9 cellular contexts compared by ENCODE assay signal in genomic region chr20:19026121-19026878, GRCh38.
DNase-seq lines count a peak whose midpoint lies in the region; ATAC-seq and TF ChIP-seq lines count a peak whose summit lies in the region.
"Had no signal": no experiment of that assay in that cellular context is flagged by ENCODE, and none has a peak within 500 bp of the region (broad histone marks: within the 10 kb centered on the region; RNA-seq: fewer than 3 reads in every experiment).

No MANE protein-coding gene starts in this region.

- H3K27ac ChIP-seq in hepatocyte, result no peak overlapping the region

- no peaks in the 10 kb centered on the region for H3K36me3 ChIP-seq in hepatocyte (replicated peaks; ENCODE audit: insufficient read depth, low read depth)

- no peak overlapping the region for H3K4me2 ChIP-seq in hepatocyte

- H3K4me1 Mint-ChIP-seq in T-helper 17 cell, result no peaks in the 10 kb centered on the region

- WGBS in hepatocyte (ENCODE audit: low lambda C conversion rate, missing lambda C conversion rate), result 81% methylated on average over 13 of the region's 13 CpGs

- no peak overlapping the region for H3K27ac Mint-ChIP-seq in T-helper 17 cell

- H3K4me3 Mint-ChIP-seq in T-helper 17 cell, result no peak overlapping the region

- ATAC-seq in GM19467 (IDR thresholded peaks at IDR 0.05; ENCODE audit: unreplicated experiment) (peak; percentile 79), HG03135 (IDR thresholded peaks at IDR 0.05; ENCODE audit: unreplicated experiment) (peak; percentile 58), T-helper 17 cell (no peak)
- ATAC-seq: left lobe of liver had no signal

- H3K4me3 ChIP-seq in hepatocyte, result no peak overlapping the region

- TF ChIP-seq CTCF in GM13977 (IDR thresholded peaks at IDR 0.05; ENCODE audit: extremely low read depth, insufficient read depth, missing control alignments) (no peak), hepatocyte (IDR thresholded peaks at IDR 0.05; ENCODE audit: poor library complexity) (no peak)

- H3K27me3 Mint-ChIP-seq in T-helper 17 cell, result no peaks in the 10 kb centered on the region

- H3K27me3 ChIP-seq in hepatocyte, result peaks cover 2% of the 10 kb centered on the region

- H3K36me3 Mint-ChIP-seq in T-helper 17 cell (ENCODE audit: low read depth), result peaks cover 2% of the 10 kb centered on the region

- no peaks in the 10 kb centered on the region for H3K9me2 ChIP-seq in hepatocyte (replicated peaks; ENCODE audit: insufficient read depth)

- no peaks in the 10 kb centered on the region for H3K79me2 ChIP-seq in hepatocyte

- no peaks in the 10 kb centered on the region for H4K20me1 ChIP-seq in hepatocyte (ENCODE audit: insufficient read depth, poor library complexity, severe bottlenecking)

- H3K4me1 ChIP-seq in hepatocyte (ENCODE audit: insufficient read depth), result peaks cover 4% of the 10 kb centered on the region

- H3K9me3 ChIP-seq in hepatocyte (ENCODE audit: low read depth), result no peaks in the 10 kb centered on the region
- H3K9me3 ChIP-seq in T-helper 17 cell (ENCODE audit: control insufficient read depth, low read length, poor library complexity, severe bottlenecking), result no peaks in the 10 kb centered on the region

- H2AFZ ChIP-seq in hepatocyte, result no peak overlapping the region

- in situ Hi-C loops in GM13977 (cut with MboI; ENCODE audit: low pct_unique_long_range_greater_than_20kb, low sequenced_read_pairs, unreplicated experiment), result no loop called here

- peak; percentile 58 for DNase-seq in GM13977 (ENCODE audit: low spot score)
- peak; percentile 21 for DNase-seq in hepatocyte (ENCODE audit: low spot score)
- DNase-seq in SIG-M5 (lab: John Stamatoyannopoulos, UW), result no peak
- DNase-seq in DMS53 (lab: John Stamatoyannopoulos, UW), result no peak
- DNase-seq in T-helper 17 cell, result no peak
- DNase-seq in stimulated activated CD4-positive, alpha-beta T cell treated with anti-CD3 and anti-CD28 coated beads, Interleukin-4, amount 100 ng/mL, for 24 hours, result no peak

Comparison
In these comparisons a context has a peak if more than half of its experiments do, and no peak if none do; other contexts are left out.
1. DNase-seq: peak in GM13977 (single experiment) and hepatocyte (single experiment); none in SIG-M5 (single experiment), DMS53 (single experiment), T-helper 17 cell (0 of 3) and stimulated activated CD4-positive, alpha-beta T cell treated with anti-CD3 and anti-CD28 coated beads, Interleukin-4, amount 100 ng/mL, for 24 hours (single experiment).